ENCODE assay signal across 22 cellular contexts in the genomic region with DNA sequence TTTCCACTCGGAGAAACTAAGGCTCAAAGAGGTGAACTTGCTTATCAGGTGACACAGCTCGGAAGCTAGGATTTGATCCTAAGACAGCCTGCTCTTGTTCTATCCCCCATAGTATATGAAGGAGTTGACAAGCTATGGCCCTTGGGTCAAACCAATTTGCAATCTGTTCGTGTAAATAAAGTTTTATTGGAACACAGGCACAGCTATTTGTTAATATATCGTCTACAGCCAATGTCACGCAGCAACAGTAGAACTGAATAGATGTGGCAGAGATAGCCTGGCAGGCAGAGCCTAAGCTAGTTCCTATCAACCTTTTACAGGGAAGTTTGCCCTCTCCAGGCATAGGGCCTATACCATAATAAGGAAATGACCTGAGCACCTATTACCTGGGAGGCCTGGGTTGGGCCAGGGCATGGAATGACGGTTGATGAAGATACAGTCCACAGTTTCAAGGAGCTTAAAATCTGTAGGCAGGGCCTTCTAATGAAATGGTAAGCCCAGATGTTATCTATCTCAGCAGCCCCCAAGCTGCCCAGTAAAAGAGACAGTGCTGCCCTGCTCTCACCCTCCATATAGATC.
"Had no signal": no experiment of that assay in that cellular context is flagged by ENCODE, and none has a peak within 500 bp of the region (broad histone marks: within the 10 kb centered on the region; RNA-seq: fewer than 3 reads in every experiment).

No MANE protein-coding gene starts in this region.

- H2AFZ ChIP-seq: neural progenitor cell, parathyroid adenoma had no signal

- H3K79me2 ChIP-seq: parathyroid adenoma had no signal

- ATAC-seq: lower lobe of right lung; naive thymus-derived CD4-positive, alpha-beta T cell; sciatic nerve; stimulated activated effector memory CD8-positive, alpha-beta T cell treated with anti-CD3 and anti-CD28 coated beads, Interleukin-12 subunit alpha, Interleukin-12 subunit beta, amount 100 ng/mL, for 72 hours had no signal

- H3K27ac ChIP-seq: coronary artery, esophagus squamous epithelium, lower lobe of right lung, neural progenitor cell, parathyroid adenoma, testis, tibial artery, upper lobe of left lung had no signal

- H3K36me3 ChIP-seq: esophagus squamous epithelium, lower lobe of right lung, neural progenitor cell, upper lobe of left lung had no signal

- H3K9me3 ChIP-seq: esophagus squamous epithelium, lower lobe of right lung, testis, tibial artery, upper lobe of left lung had no signal

- H3K9ac ChIP-seq: neural progenitor cell, parathyroid adenoma had no signal

- DNase-seq: dermis blood vessel endothelial cell; effector memory CD4-positive, alpha-beta T cell; erythroblast; esophagus squamous epithelium; hypothalamus; immature natural killer cell; islet precursor cell; kidney glomerular epithelial cell; left ventricle myocardium superior; lower lobe of right lung; naive thymus-derived CD4-positive, alpha-beta T cell; stimulated activated CD4-positive, alpha-beta T cell treated with anti-CD3 and anti-CD28 coated beads, Interleukin-2, amount 100 ng/mL, for 24 hours; stimulated activated CD4-positive, alpha-beta T cell treated with anti-CD3 and anti-CD28 coated beads, Interleukin-4, amount 100 ng/mL, for 24 hours; stimulated activated naive CD4-positive, alpha-beta T cell treated with Interleukin-2 at 50 U/mL for 16 hours; testis; tibial artery had no signal

- H3K4me2 ChIP-seq: neural progenitor cell had no signal

- H3K4me1 ChIP-seq: esophagus squamous epithelium, lower lobe of right lung, neural progenitor cell, parathyroid adenoma, testis, tibial artery, upper lobe of left lung had no signal

- H3K27me3 ChIP-seq: esophagus squamous epithelium, neural progenitor cell, testis, tibial artery, upper lobe of left lung had no signal

- H3K4me3 ChIP-seq: coronary artery, esophagus squamous epithelium, lower lobe of right lung, neural progenitor cell, testis, tibial artery, upper lobe of left lung had no signal
